ENCODE assay signal across 16 cellular contexts in genomic region chr5:123754903-123755302, GRCh38.
A peak's percentile ranks its signal among the peaks of the same experiment; 100 is the strongest.
DNase-seq lines count a peak whose midpoint lies in the region; ATAC-seq and TF ChIP-seq lines count a peak whose summit lies in the region.
"Had no signal": no experiment of that assay in that cellular context is flagged by ENCODE, and none has a peak within 500 bp of the region (broad histone marks: within the 10 kb centered on the region; RNA-seq: fewer than 3 reads in every experiment).

No MANE protein-coding gene starts in this region.

- H3K27me3 ChIP-seq in fibroblast of lung (ENCODE audit: control insufficient read depth, insufficient read depth, low read length) (no peaks in the 10 kb centered on the region), neuron (ENCODE audit: insufficient read depth, low read length) (no peaks in the 10 kb centered on the region)
- H3K27me3 ChIP-seq: SJCRH30, vagina had no signal

- ATAC-seq in GM21515 (IDR thresholded peaks at IDR 0.05; ENCODE audit: unreplicated experiment): no peak
- ATAC-seq: HCT116, WTC11 had no signal

- DNase-seq in EL (peak; percentile 33), NCI-H748 (lab: John Stamatoyannopoulos, UW; ENCODE audit: unreplicated experiment) (peak; percentile 54), fibroblast of lung (ENCODE audit: low read depth in 2 of 2) (peak; percentile 17 to 46), cerebellum (ENCODE audit: low spot score) (no peak), progenitor cell of endocrine pancreas (ENCODE audit: low spot score, unreplicated experiment) (no peak), HT-29 (ENCODE audit: low spot score) (no peak)
- DNase-seq: activated T-cell treated with anti-CD3 and anti-CD28 coated beads, Interleukin-2, amount 50 U/mL, for 24 hours; CD4-positive, alpha-beta T cell; KG1 had no signal

- H3K36me3 ChIP-seq in fibroblast of lung (ENCODE audit: control insufficient read depth, insufficient read depth, low read length) (no peaks in the 10 kb centered on the region), neuron (ENCODE audit: insufficient read depth, low read length) (no peaks in the 10 kb centered on the region)
- H3K36me3 ChIP-seq: SJCRH30, vagina had no signal

- H3K36me3 Mint-ChIP-seq in progenitor cell of endocrine pancreas (ENCODE audit: insufficient read depth): peaks cover 2% of the 10 kb centered on the region
- H3K36me3 Mint-ChIP-seq: WTC11 had no signal

- TF ChIP-seq CTCF in fibroblast of lung (conservative IDR thresholded peaks at IDR 0.05 in 1 of 2, IDR thresholded peaks at IDR 0.05 in 1 of 2; ENCODE audit: low read depth in 1 of 2, low read length in 2 of 2) (no peak), progenitor cell of endocrine pancreas (IDR thresholded peaks at IDR 0.05; ENCODE audit: unreplicated experiment) (no peak)

- no peak overlapping the region for H3K27ac Mint-ChIP-seq in progenitor cell of endocrine pancreas
- H3K27ac Mint-ChIP-seq: activated T-cell treated with anti-CD3 and anti-CD28 coated beads, Interleukin-2, amount 50 U/mL, for 24 hours; CD4-positive, alpha-beta T cell; WTC11 had no signal

- no peaks in the 10 kb centered on the region for H3K27me3 Mint-ChIP-seq in progenitor cell of endocrine pancreas
- H3K27me3 Mint-ChIP-seq: activated T-cell treated with anti-CD3 and anti-CD28 coated beads, Interleukin-2, amount 50 U/mL, for 24 hours; CD4-positive, alpha-beta T cell; central memory CD8-positive, alpha-beta T cell had no signal

- H3K9me3 Mint-ChIP-seq in progenitor cell of endocrine pancreas (ENCODE audit: low read depth): peaks cover 5% of the 10 kb centered on the region
- H3K9me3 Mint-ChIP-seq: activated T-cell treated with anti-CD3 and anti-CD28 coated beads, Interleukin-2, amount 50 U/mL, for 24 hours; CD4-positive, alpha-beta T cell; central memory CD8-positive, alpha-beta T cell; WTC11 had no signal

- H3K4me1 ChIP-seq in fibroblast of lung (ENCODE audit: control insufficient read depth, extremely low read depth, insufficient read depth, low read length): peaks cover 12% of the 10 kb centered on the region
- peaks cover 52% of the 10 kb centered on the region for H3K4me1 ChIP-seq in neuron (ENCODE audit: insufficient read depth, low read length)

- H3K9me3 ChIP-seq in fibroblast of lung (ENCODE audit: control insufficient read depth, insufficient read depth, low read depth, low read length) (no peaks in the 10 kb centered on the region), neuron (ENCODE audit: low read length) (no peaks in the 10 kb centered on the region)
- H3K9me3 ChIP-seq: SJCRH30, vagina had no signal

- no peaks in the 10 kb centered on the region for H3K79me2 ChIP-seq in fibroblast of lung (ENCODE audit: control insufficient read depth, insufficient read depth, low read length)

- H3K4me3 Mint-ChIP-seq in progenitor cell of endocrine pancreas (ENCODE audit: low read depth): no peak overlapping the region
- H3K4me3 Mint-ChIP-seq: activated T-cell treated with anti-CD3 and anti-CD28 coated beads, Interleukin-2, amount 50 U/mL, for 24 hours; CD4-positive, alpha-beta T cell; central memory CD8-positive, alpha-beta T cell; WTC11 had no signal

- no peak overlapping the region for H3K4me2 ChIP-seq in fibroblast of lung (ENCODE audit: extremely low read depth, insufficient read depth, low read length)

- H3K4me3 ChIP-seq in fibroblast of lung (replicated peaks in 1 of 4; ENCODE audit: control extremely low read depth in 1 of 4, insufficient read depth in 1 of 4, low read depth in 3 of 4, low read length in 4 of 4) (no peak overlapping the region), neuron (ENCODE audit: low read length) (peak overlapping the region; percentile 15)
- H3K4me3 ChIP-seq: SJCRH30, vagina had no signal

- H3K9ac ChIP-seq in fibroblast of lung (ENCODE audit: insufficient read depth, low read length): no peak overlapping the region

- H2AFZ ChIP-seq in fibroblast of lung (ENCODE audit: low read length) (no peak overlapping the region), neuron (ENCODE audit: low read depth, low read length) (no peak overlapping the region)

- H3K4me1 Mint-ChIP-seq in progenitor cell of endocrine pancreas (ENCODE audit: low read depth): peaks cover 16% of the 10 kb centered on the region
- H3K4me1 Mint-ChIP-seq: central memory CD8-positive, alpha-beta T cell had no signal

- H3K27ac ChIP-seq in fibroblast of lung (ENCODE audit: insufficient read depth, low read length): no peak overlapping the region
- H3K27ac ChIP-seq: SJCRH30, vagina had no signal

- H4K20me1 ChIP-seq in fibroblast of lung (ENCODE audit: control insufficient read depth, extremely low read depth, insufficient read depth, low read length): no peaks in the 10 kb centered on the region

Comparison
In these comparisons a context has a peak if more than half of its experiments do, and no peak if none do; other contexts are left out.
1. DNase-seq: peak in EL (single experiment), NCI-H748 (single experiment) and fibroblast of lung (2 of 2); none in cerebellum (single experiment), progenitor cell of endocrine pancreas (single experiment) and HT-29 (single experiment).